Comparison of ENCODE assay signal across 8 cellular contexts in genomic region chr16:87895641-87896141, GRCh38. TPM values are rescaled to one million over a fixed set of nuclear protein-coding genes. Genes with fewer than 3 reads are reported as not detected.
DNase-seq lines count a peak whose midpoint lies in the region; ATAC-seq and TF ChIP-seq lines count a peak whose summit lies in the region.

No MANE protein-coding gene starts in this region.

- no peaks in the 10 kb centered on the region for H3K27me3 ChIP-seq in IMR-90 (ENCODE audit: control insufficient read depth, insufficient read depth, low read length)

- peak; percentile 66 for ATAC-seq in GM19395 (IDR thresholded peaks at IDR 0.05; ENCODE audit: unreplicated experiment)
- no peak for ATAC-seq in IMR-90 (ENCODE audit: low read depth)
- no peak for ATAC-seq in GM19324 (IDR thresholded peaks at IDR 0.05; ENCODE audit: low FRiP score, unreplicated experiment)

- no peak overlapping the region for H2BK20ac ChIP-seq in IMR-90 (ENCODE audit: low read depth, low read length)

- TF ChIP-seq CTCF in IMR-90 (conservative IDR thresholded peaks at IDR 0.05; ENCODE audit: low read depth, low read length), result no peak

- dilution Hi-C loops in IMR-90 (cut with HindIII; ENCODE audit: low sequenced_read_pairs, unreplicated experiment), result no loop called here

- no peaks in the 10 kb centered on the region for H3K9me3 ChIP-seq in IMR-90 (ENCODE audit: control insufficient read depth, insufficient read depth, low read length)

- no peak overlapping the region for H2BK5ac ChIP-seq in IMR-90 (ENCODE audit: low read depth, low read length, poor library complexity, severe bottlenecking)

- no peak overlapping the region for H3K4me3 ChIP-seq in IMR-90 (ENCODE audit: insufficient read depth, low read depth, low read length)

- H4K91ac ChIP-seq in IMR-90 (ENCODE audit: insufficient read depth, low read depth, low read length), result no peak overlapping the region

- H3K9me1 ChIP-seq in IMR-90 (ENCODE audit: insufficient read depth, low read length), result peaks cover 3% of the 10 kb centered on the region; the same call in 1 of the 2 replicates

- H2AFZ ChIP-seq in IMR-90 (replicated peaks; ENCODE audit: low read length, poor library complexity), result no peak overlapping the region

- H4K8ac ChIP-seq in IMR-90 (ENCODE audit: low read depth in 2 of 2, low read length in 2 of 2), result no peak overlapping the region

- H3K79me1 ChIP-seq in IMR-90 (ENCODE audit: low read depth in 1 of 2, low read length in 2 of 2), result no peaks in the 10 kb centered on the region

- H3K18ac ChIP-seq in IMR-90 (ENCODE audit: low read depth, low read length), result no peak overlapping the region

- H2BK15ac ChIP-seq in IMR-90 (ENCODE audit: low read depth, low read length), result no peak overlapping the region; the same call in 2 of the 3 replicates

- no peak overlapping the region for H2BK120ac ChIP-seq in IMR-90 (ENCODE audit: low read depth, low read length)

- no peak overlapping the region for H3K4ac ChIP-seq in IMR-90 (ENCODE audit: low read depth, low read length)

- H3K27ac ChIP-seq in IMR-90 (ENCODE audit: insufficient read depth, low read length), result no peak overlapping the region

- no peak overlapping the region for H3K4me2 ChIP-seq in IMR-90 (ENCODE audit: low read depth, low read length)

- no peak for TF ChIP-seq POLR2A in IMR-90 (IDR thresholded peaks at IDR 0.05; ENCODE audit: low read depth, low read length)

- in situ Hi-C loops in IMR-90 (cut with MboI; ENCODE audit: low sequenced_read_pairs), result no loop called here

- intact Hi-C loops in IMR-90 (cut with micrococcal nuclease), result no loop called here

- no peaks in the 10 kb centered on the region for H3K36me3 ChIP-seq in IMR-90 (ENCODE audit: control insufficient read depth, insufficient read depth, low read length)

- BruUV-seq in IMR-90 (replicated peaks; lab: Mats Ljungman, UMichigan), result no TSS peak

- DNase-seq in IMR-90 (peak; percentile 52), iris pigment epithelial cell (ENCODE audit: low read depth) (peak; percentile 24), DMS114 treated with DMSO at 0.1 percent for 48 hours (lab: John Stamatoyannopoulos, UW; ENCODE audit: unreplicated experiment) (no peak), NCI-H2081 (lab: John Stamatoyannopoulos, UW) (no peak)
- peak; percentile 80 for DNase-seq in activated CD8-positive, alpha-beta memory T cell treated with anti-CD3 and anti-CD28 coated beads, Interleukin-2, amount 50 U/mL, for 4 hours
- DNase-seq in stimulated activated CD8-positive, alpha-beta memory T cell treated with anti-CD3 and anti-CD28 coated beads, Interleukin-4, amount 100 ng/mL, for 4 hours (ENCODE audit: low read depth in 2 of 2, low spot score in 1 of 2), result peak; percentile 57 to 78

- H4K20me1 ChIP-seq in IMR-90 (ENCODE audit: insufficient read depth, low read length), result no peaks in the 10 kb centered on the region

- H3K56ac ChIP-seq in IMR-90 (ENCODE audit: extremely low read depth, insufficient read depth, low read length), result no peak overlapping the region

- no peak for TF ChIP-seq RAD21 in IMR-90 (IDR thresholded peaks at IDR 0.05; ENCODE audit: low read length)

- POLR2A ChIA-PET in IMR-90 (lab: Charles Lee; ENCODE audit: unreplicated experiment), result no interaction called here

- H3K23ac ChIP-seq in IMR-90 (ENCODE audit: low read depth, low read length), result no peak overlapping the region

- H3K9ac ChIP-seq in IMR-90 (ENCODE audit: low read depth, low read length), result no peak overlapping the region

- no peak overlapping the region for H4K5ac ChIP-seq in IMR-90 (ENCODE audit: low read depth, low read length)

- H2AK9ac ChIP-seq in IMR-90 (replicated peaks; ENCODE audit: low read depth, low read length, poor library complexity), result no peak overlapping the region

- 71% methylated on average over 4 of the region's 10 CpGs; no CpG with 5 or more reads in 1 of the 2 experiments for whole genome bisulfite sequencing in IMR-90 (ENCODE audit: extremely low coverage in 2 of 2, insufficient read length in 1 of 2), 2 experiments

- CTCF ChIA-PET in IMR-90 (lab: Yijun Ruan, JAX), result interaction anchor here (0.6 to 1.1 kb wide), 2 partner anchors 24 to 678 kb away, joined by 3 read pairs; no protein-coding TSS in a partner anchor

- peak overlapping the region; percentile 4; the same call in 1 of the 2 replicates for H2AK5ac ChIP-seq in IMR-90 (ENCODE audit: low read depth, low read length)

- H3K4me1 ChIP-seq in IMR-90 (ENCODE audit: control insufficient read depth, insufficient read depth, low read length), result peaks cover 6% of the 10 kb centered on the region

- H3K14ac ChIP-seq in IMR-90 (replicated peaks; ENCODE audit: low read depth, low read length), result 0 out of 2 replicates have a peak overlapping the region, but pooled peaks have one; percentile 3

TF ChIP-seq in IMR-90, 13 proteins besides CTCF, POLR2A, EP300 and RAD21:
- TF ChIP-seq RFX5 (IDR thresholded peaks at IDR 0.05; ENCODE audit: low read depth, low read length) (no peak), USF2 (IDR thresholded peaks at IDR 0.05; ENCODE audit: low read depth, low read length) (no peak), FOS (IDR thresholded peaks at IDR 0.05; ENCODE audit: low read depth, low read length) (no peak), ELK1 (IDR thresholded peaks at IDR 0.05; ENCODE audit: borderline replicate concordance, low read depth, low read length) (no peak), SMC3 (IDR thresholded peaks at IDR 0.05; ENCODE audit: low read depth, low read length) (no peak), BHLHE40 (IDR thresholded peaks at IDR 0.05; ENCODE audit: low read depth, low read length) (no peak), NFE2L2 (IDR thresholded peaks at IDR 0.05; ENCODE audit: low read depth, low read length) (no peak), CHD1 (IDR thresholded peaks at IDR 0.05; ENCODE audit: low read depth, low read length) (no peak), CEBPB (IDR thresholded peaks at IDR 0.05; ENCODE audit: low read depth, low read length) (no peak), MAFK (IDR thresholded peaks at IDR 0.05; ENCODE audit: low read depth, low read length) (no peak), MAZ (IDR thresholded peaks at IDR 0.05; ENCODE audit: borderline replicate concordance, low read depth, low read length) (no peak), MXI1 (IDR thresholded peaks at IDR 0.05; ENCODE audit: borderline replicate concordance, low read depth, low read length) (no peak)

RNA-seq across cellular contexts. Expression of gene SLC7A5, which starts 26.4 kb away (rescaled TPM):
- total RNA-seq in IMR-90 (2012; rRNA removed), result 11.3 and 13.6 TPM in 2 replicates
- polyA plus RNA-seq in IMR-90 (2012; rRNA removed), result 87.9 and 101 TPM in 2 replicates
- polyA plus RNA-seq in IMR-90 (2012; cell fraction: cytosol; rRNA removed), result 70.4 and 146 TPM in 2 replicates
- polyA plus RNA-seq in IMR-90 (2012; cell fraction: nucleus; rRNA removed; ENCODE audit: low replicate concordance), result 88.7 and 147 TPM in 2 replicates

RNA-seq across cellular contexts. Expression of gene CA5A, which starts 40.6 kb away (rescaled TPM):
- not detected in 2 replicates for total RNA-seq in IMR-90 (2012; rRNA removed)
- not detected in 2 replicates for polyA plus RNA-seq in IMR-90 (2012; rRNA removed)
- not detected in 2 replicates for polyA plus RNA-seq in IMR-90 (2012; cell fraction: cytosol; rRNA removed)
- not detected in 2 replicates for polyA plus RNA-seq in IMR-90 (2012; cell fraction: nucleus; rRNA removed; ENCODE audit: low replicate concordance)

RNA-seq across cellular contexts. Expression of gene BANP, which starts 55.5 kb away (rescaled TPM):
- total RNA-seq in IMR-90 (2012; rRNA removed), result 16.9 and 17.4 TPM in 2 replicates
- 17.9 and 21.1 TPM in 2 replicates for polyA plus RNA-seq in IMR-90 (2012; rRNA removed)
- polyA plus RNA-seq in IMR-90 (2012; cell fraction: cytosol; rRNA removed), result 12.4 and 21.0 TPM in 2 replicates
- 38.6 and 57.0 TPM in 2 replicates for polyA plus RNA-seq in IMR-90 (2012; cell fraction: nucleus; rRNA removed; ENCODE audit: low replicate concordance)

Comparison
In these comparisons a context has a peak if more than half of its experiments do, and no peak if none do; other contexts are left out.
1. DNase-seq: peak in IMR-90 (single experiment), activated CD8-positive, alpha-beta memory T cell treated with anti-CD3 and anti-CD28 coated beads, Interleukin-2, amount 50 U/mL, for 4 hours (single experiment), iris pigment epithelial cell (single experiment) and stimulated activated CD8-positive, alpha-beta memory T cell treated with anti-CD3 and anti-CD28 coated beads, Interleukin-4, amount 100 ng/mL, for 4 hours (2 of 2); none in DMS114 treated with DMSO at 0.1 percent for 48 hours (single experiment) and NCI-H2081 (0 of 2).